11 cellular contexts compared by ENCODE assay signal in genomic region chr17:77810536-77810935, GRCh38.
A peak's percentile ranks its signal among the peaks of the same experiment; 100 is the strongest.
DNase-seq lines count a peak whose midpoint lies in the region; ATAC-seq and TF ChIP-seq lines count a peak whose summit lies in the region.
"Had no signal": no experiment of that assay in that cellular context is flagged by ENCODE, and none has a peak within 500 bp of the region (broad histone marks: within the 10 kb centered on the region; RNA-seq: fewer than 3 reads in every experiment).

No MANE protein-coding gene starts in this region.

- DNase-seq in GOT3 (lab: John Stamatoyannopoulos, UW), result peak; percentile 22
- peak in 1 of 2 donors; percentile 88 for DNase-seq in ascending aorta (ENCODE audit: low spot score in 2 of 2)
- no peak for DNase-seq in Right ventricle myocardium inferior (ENCODE audit: missing footprints)
- peak; percentile 6 for DNase-seq in spleen
- no peak for DNase-seq in germinal center (ENCODE audit: low spot score)
- DNase-seq in NCI-H748 (lab: John Stamatoyannopoulos, UW; ENCODE audit: unreplicated experiment), result no peak
- DNase-seq in T-helper 2 cell treated with Interferon-gamma antibody and Interleukin-4, amounts not matched to agents 5 μg/mL and 100 μg/mL, for 36 hours (ENCODE audit: low spot score), result no peak
- DNase-seq: activated naive CD4-positive, alpha-beta T cell treated with anti-CD3 and anti-CD28 coated beads for 36 hours; Caco-2 had no signal

- H3K27ac Mint-ChIP-seq in T-helper 2 cell treated with Interferon-gamma antibody and Interleukin-4, amounts not matched to agents 5 μg/mL and 100 μg/mL, for 36 hours, result no peak overlapping the region
- H3K27ac Mint-ChIP-seq: activated naive CD4-positive, alpha-beta T cell treated with anti-CD3 and anti-CD28 coated beads for 36 hours had no signal

- TF ChIP-seq CTCF in ascending aorta (IDR thresholded peaks at IDR 0.05) (no peak), spleen (IDR thresholded peaks at IDR 0.05 in 8 of 11, conservative IDR thresholded peaks at IDR 0.05 in 3 of 11) (no peak)

- H3K27me3 Mint-ChIP-seq in T-helper 2 cell treated with Interferon-gamma antibody and Interleukin-4, amounts not matched to agents 5 μg/mL and 100 μg/mL, for 36 hours (ENCODE audit: low read depth), result no peaks in the 10 kb centered on the region

- H3K4me3 ChIP-seq in ascending aorta (no peak overlapping the region), spleen (no peak overlapping the region)

- no peak for TF ChIP-seq POLR2A in spleen (IDR thresholded peaks at IDR 0.05)

- H3K27me3 ChIP-seq in ascending aorta (no peaks in the 10 kb centered on the region), spleen (replicated peaks in 1 of 7) (peaks cover 0 to 11% (median 0%) of the 10 kb centered on the region in 7 donors)

- intact Hi-C loops in ascending aorta (cut with DNase I), result loop anchor here (1.0 to 2.0 kb wide), 3 partner anchors 14 to 32 kb away; no protein-coding TSS in a partner anchor
- intact Hi-C loops in Right ventricle myocardium inferior (cut with DNase I), result loop anchor here (5.0 kb wide), 1 partner anchor 73 kb away; no protein-coding TSS in a partner anchor
- intact Hi-C loops in spleen (cut with DNase I; ENCODE audit: low total_unique reads), result no loop called here

- no peaks in the 10 kb centered on the region for H3K36me3 Mint-ChIP-seq in T-helper 2 cell treated with Interferon-gamma antibody and Interleukin-4, amounts not matched to agents 5 μg/mL and 100 μg/mL, for 36 hours (ENCODE audit: low read depth)

- H3K4me1 ChIP-seq in ascending aorta (peaks cover 17 to 20% of the 10 kb centered on the region in 2 donors), spleen (no peaks in the 10 kb centered on the region)
- H3K4me1 ChIP-seq: Caco-2 had no signal

- H3K9me3 ChIP-seq in ascending aorta (no peaks in the 10 kb centered on the region), spleen (no peaks in the 10 kb centered on the region)
- H3K9me3 ChIP-seq: Caco-2 had no signal

- no peaks in the 10 kb centered on the region for H3K9me3 Mint-ChIP-seq in T-helper 2 cell treated with Interferon-gamma antibody and Interleukin-4, amounts not matched to agents 5 μg/mL and 100 μg/mL, for 36 hours
- H3K9me3 Mint-ChIP-seq: activated naive CD4-positive, alpha-beta T cell treated with anti-CD3 and anti-CD28 coated beads for 36 hours had no signal

- WGBS in spleen, 5 donors, result 60 to 85% (median 78%) methylated on average over 1 of the region's 1 CpG

- no peak overlapping the region for H3K4me3 Mint-ChIP-seq in T-helper 2 cell treated with Interferon-gamma antibody and Interleukin-4, amounts not matched to agents 5 μg/mL and 100 μg/mL, for 36 hours
- H3K4me3 Mint-ChIP-seq: activated naive CD4-positive, alpha-beta T cell treated with anti-CD3 and anti-CD28 coated beads for 36 hours had no signal

- peak overlapping the region; percentile 52 to 73 for H3K27ac ChIP-seq in ascending aorta
- H3K27ac ChIP-seq in spleen, result no peak overlapping the region
- H3K27ac ChIP-seq: VCaP had no signal

- H3K36me3 ChIP-seq in ascending aorta, result no peaks in the 10 kb centered on the region
- H3K36me3 ChIP-seq in spleen, result no peaks in the 10 kb centered on the region

- peak; percentile 85 for ATAC-seq in Right ventricle myocardium inferior
- no peak for ATAC-seq in activated CD4-positive, CD25-positive, alpha-beta regulatory T cell treated with anti-CD3 and anti-CD28 coated beads, Interleukin-2, amount 50 U/mL, for 24 hours

- H3K4me1 Mint-ChIP-seq in T-helper 2 cell treated with Interferon-gamma antibody and Interleukin-4, amounts not matched to agents 5 μg/mL and 100 μg/mL, for 36 hours (ENCODE audit: low read depth), result no peaks in the 10 kb centered on the region

Comparison
In these comparisons a context has a peak if more than half of its experiments do, and no peak if none do; other contexts are left out.
1. DNase-seq: peak in GOT3 (single experiment) and spleen (single experiment); none in Right ventricle myocardium inferior (single experiment), germinal center (single experiment), NCI-H748 (single experiment) and T-helper 2 cell treated with Interferon-gamma antibody and Interleukin-4, amounts not matched to agents 5 μg/mL and 100 μg/mL, for 36 hours (single experiment).
2. H3K27ac ChIP-seq: peak in ascending aorta (2 of 2); none in spleen (0 of 8).